In the genomic region with DNA sequence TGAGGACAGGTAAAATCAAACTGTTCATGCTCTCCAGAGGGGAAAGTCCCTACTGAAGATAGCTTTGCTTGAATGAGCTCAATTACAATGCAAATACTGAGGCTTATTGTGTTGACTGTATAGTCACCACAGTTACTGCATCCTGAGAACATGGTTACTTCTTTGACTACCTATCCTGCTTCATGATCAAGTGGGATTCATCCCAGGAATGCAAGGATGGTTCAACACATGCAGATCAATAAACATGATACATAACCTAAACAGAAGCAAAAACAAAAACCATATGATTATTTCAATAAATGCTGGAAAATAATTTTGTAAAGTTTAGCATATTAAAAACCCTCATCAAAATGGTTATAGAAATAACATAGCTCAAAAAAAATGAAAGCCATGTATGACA, we compare ENCODE assay signal across 12 cellular contexts. TPM values are rescaled to one million over a fixed set of nuclear protein-coding genes. Genes with fewer than 3 reads are reported as not detected.
"Had no signal": no experiment of that assay in that cellular context is flagged by ENCODE, and none has a peak within 500 bp of the region (broad histone marks: within the 10 kb centered on the region; RNA-seq: fewer than 3 reads in every experiment).

No MANE protein-coding gene starts in this region.

- H3K36me3 ChIP-seq: HAP-1 had no signal

- H2AFZ ChIP-seq: GM23248 had no signal

- FAIRE-seq: HTR-8/SVneo had no signal

- DNase-seq: GM23248, GOT3, H7, HFFc6, IMR-90, Karpas-422, KBM-7 had no signal

- H3K4me2 ChIP-seq: KMS-11 had no signal

- H3K9ac ChIP-seq: GM23248, KMS-11 had no signal

- H3K27ac ChIP-seq: GM23248, KMS-11 had no signal

- H3K4me3 ChIP-seq: GM23248, HAP-1 had no signal

- ATAC-seq: HCT116 had no signal

RNA-seq across cellular contexts. Expression of gene P2RX7, which starts 32.9 kb away (rescaled TPM):
- total RNA-seq: H7, HT-29 had no signal
